10 cellular contexts compared by ENCODE assay signal in the genomic region with DNA sequence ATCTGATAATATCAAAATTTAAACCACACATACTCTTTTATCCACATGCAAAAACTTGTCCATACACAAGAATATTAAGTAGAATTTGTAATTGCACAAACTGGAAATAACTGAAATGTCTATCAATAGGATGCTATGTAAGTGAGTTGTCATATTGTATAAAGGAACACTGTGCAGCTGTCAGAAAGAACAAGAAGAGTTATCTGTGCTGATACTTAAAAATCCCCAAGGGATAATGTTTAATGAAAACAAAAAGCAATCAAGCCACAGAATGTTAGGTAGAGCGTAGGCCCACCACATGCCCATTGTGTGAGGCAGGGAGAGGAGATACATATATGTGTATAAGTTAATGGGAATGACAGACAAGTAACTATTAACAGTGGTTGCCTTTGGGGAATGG. TPM values are rescaled to one million over a fixed set of nuclear protein-coding genes. Genes with fewer than 3 reads are reported as not detected.
DNase-seq lines count a peak whose midpoint lies in the region; ATAC-seq and TF ChIP-seq lines count a peak whose summit lies in the region.
"Had no signal": no experiment of that assay in that cellular context is flagged by ENCODE, and none has a peak within 500 bp of the region (broad histone marks: within the 10 kb centered on the region; RNA-seq: fewer than 3 reads in every experiment).

No MANE protein-coding gene starts in this region.

- peak overlapping the region; percentile 89 for H3K9ac ChIP-seq in muscle layer of colon (ENCODE audit: low read length)

- peaks cover 27% of the 10 kb centered on the region for H3K4me1 Mint-ChIP-seq in activated naive CD4-positive, alpha-beta T cell treated with anti-CD3 and anti-CD28 coated beads, Interleukin-2, amount 50 U/mL, for 24 hours
- H3K4me1 Mint-ChIP-seq in type B pancreatic cell (ENCODE audit: unreplicated experiment): peaks cover 51% of the 10 kb centered on the region

- peak overlapping the region; percentile 2 for H3K4me3 Mint-ChIP-seq in activated naive CD4-positive, alpha-beta T cell treated with anti-CD3 and anti-CD28 coated beads, Interleukin-2, amount 50 U/mL, for 24 hours
- H3K4me3 Mint-ChIP-seq in type B pancreatic cell: peak overlapping the region; percentile 86

- peaks cover 37% of the 10 kb centered on the region for H3K4me1 ChIP-seq in muscle layer of colon (ENCODE audit: insufficient read depth, low read length)

- H3K9me3 ChIP-seq in muscle layer of colon (ENCODE audit: low read length): no peaks in the 10 kb centered on the region

- H3K36me3 ChIP-seq in muscle layer of colon (ENCODE audit: insufficient read depth, low read length): peaks cover 5% of the 10 kb centered on the region

- ATAC-seq in GM21367 (IDR thresholded peaks at IDR 0.05; ENCODE audit: unreplicated experiment) (no peak), GM19455 (IDR thresholded peaks at IDR 0.05; ENCODE audit: unreplicated experiment) (no peak)
- ATAC-seq: Panc1 had no signal

- H3K4me3 ChIP-seq in muscle layer of colon (ENCODE audit: low read depth in 1 of 2, low read length in 2 of 2): peak overlapping the region; percentile 28 to 96

- TF ChIP-seq CTCF in type B pancreatic cell (conservative IDR thresholded peaks at IDR 0.05): no peak

- no peaks in the 10 kb centered on the region for H3K27me3 ChIP-seq in muscle layer of colon (ENCODE audit: control insufficient read depth in 1 of 2, insufficient read depth in 2 of 2, low read length in 2 of 2)

- peak overlapping the region; percentile 62 for H3K27ac ChIP-seq in cingulate gyrus (ENCODE audit: low read depth, low read length)
- H3K27ac ChIP-seq in muscle layer of colon (ENCODE audit: low read depth, low read length): peak overlapping the region; percentile 95

- H3K36me3 Mint-ChIP-seq in activated naive CD4-positive, alpha-beta T cell treated with anti-CD3 and anti-CD28 coated beads, Interleukin-2, amount 50 U/mL, for 24 hours: no peaks in the 10 kb centered on the region
- H3K36me3 Mint-ChIP-seq in type B pancreatic cell: peaks cover 10% of the 10 kb centered on the region

- no peaks in the 10 kb centered on the region for H3K27me3 Mint-ChIP-seq in activated naive CD4-positive, alpha-beta T cell treated with anti-CD3 and anti-CD28 coated beads, Interleukin-2, amount 50 U/mL, for 24 hours
- no peaks in the 10 kb centered on the region for H3K27me3 Mint-ChIP-seq in type B pancreatic cell

- no peak overlapping the region for H3K27ac Mint-ChIP-seq in activated naive CD4-positive, alpha-beta T cell treated with anti-CD3 and anti-CD28 coated beads, Interleukin-2, amount 50 U/mL, for 24 hours
- peak overlapping the region; percentile 57 for H3K27ac Mint-ChIP-seq in type B pancreatic cell

- H3K9me3 Mint-ChIP-seq in activated naive CD4-positive, alpha-beta T cell treated with anti-CD3 and anti-CD28 coated beads, Interleukin-2, amount 50 U/mL, for 24 hours: no peaks in the 10 kb centered on the region
- no peaks in the 10 kb centered on the region for H3K9me3 Mint-ChIP-seq in type B pancreatic cell

- DNase-seq in activated naive CD4-positive, alpha-beta T cell (lab: John Stamatoyannopoulos, UW): no peak
- DNase-seq in type B pancreatic cell (ENCODE audit: extremely low spot score, unreplicated experiment): no peak
- DNase-seq in DMS53 treated with DMSO at 0.1 percent for 48 hours (lab: John Stamatoyannopoulos, UW; ENCODE audit: unreplicated experiment): no peak
- DNase-seq: kidney glomerular epithelial cell had no signal

RNA-seq across cellular contexts. Expression of gene HIGD1C, which starts 25.9 kb away (rescaled TPM):
- not detected in 2 replicates for total RNA-seq in type B pancreatic cell (ENCODE audit: low replicate concordance)
